Comparison of ENCODE assay signal across 23 cellular contexts in genomic region chr3:120604382-120604781, GRCh38.
"Had no signal": no experiment of that assay in that cellular context is flagged by ENCODE, and none has a peak within 500 bp of the region (broad histone marks: within the 10 kb centered on the region; RNA-seq: fewer than 3 reads in every experiment).

No MANE protein-coding gene starts in this region.

- H3K27me3 Mint-ChIP-seq: activated CD4-positive, alpha-beta T cell treated with anti-CD3 and anti-CD28 coated beads, Interleukin-2, amount 10 ng/mL, durations not matched to agents 7 days and 5 days; activated naive CD4-positive, alpha-beta T cell treated with anti-CD3 and anti-CD28 coated beads, Interleukin-2, amount 50 U/mL, for 24 hours; dendritic cell treated with granulocyte-macrophage colony-stimulating factor and Interleukin-4, amounts not matched to agents 40 ng/mL and 50 ng/mL, for 4 days; stimulated activated naive CD8-positive, alpha-beta T cell treated with anti-CD3 and anti-CD28 coated beads, Interleukin-15, Interleukin-2, amounts not matched to agents 100 ng/mL and 50 ng/mL, for 24 hours had no signal

- DNase-seq: activated CD4-positive, alpha-beta T cell treated with anti-CD3 and anti-CD28 coated beads, Interleukin-2, amount 10 ng/mL, durations not matched to agents 7 days and 5 days; activated CD4-positive, CD25-positive, alpha-beta regulatory T cell treated with anti-CD3 and anti-CD28 coated beads, Interleukin-2, amount 50 U/mL, for 72 hours; activated gamma-delta T cell treated with Interleukin-2 at 50 U/mL for 16 hours; activated T-cell treated with anti-CD3 and anti-CD28 coated beads, Interleukin-2, amount 50 U/mL, for 1 hour; anterior cingulate cortex; body of pancreas; caudate nucleus; effector CD8-positive, alpha-beta T cell; erythroblast; heart right ventricle; islet precursor cell; left cardiac atrium; naive B cell; psoas muscle; stimulated activated CD4-positive, alpha-beta T cell treated with anti-CD3 and anti-CD28 coated beads, Interleukin-4, amount 100 ng/mL, for 24 hours had no signal

- H3K27me3 ChIP-seq: body of pancreas, heart right ventricle, right atrium auricular region, tibial nerve had no signal

- H3K9me3 Mint-ChIP-seq: activated CD4-positive, alpha-beta T cell treated with anti-CD3 and anti-CD28 coated beads, Interleukin-2, amount 10 ng/mL, durations not matched to agents 7 days and 5 days; activated naive CD4-positive, alpha-beta T cell treated with anti-CD3 and anti-CD28 coated beads, Interleukin-2, amount 50 U/mL, for 24 hours; dendritic cell treated with granulocyte-macrophage colony-stimulating factor and Interleukin-4, amounts not matched to agents 40 ng/mL and 50 ng/mL, for 4 days; stimulated activated naive CD8-positive, alpha-beta T cell treated with anti-CD3 and anti-CD28 coated beads, Interleukin-15, Interleukin-2, amounts not matched to agents 100 ng/mL and 50 ng/mL, for 24 hours; T-helper 2 cell treated with Interferon-gamma antibody and Interleukin-4, amounts not matched to agents 5 μg/mL and 100 μg/mL, for 36 hours had no signal

- H3K4me3 ChIP-seq: body of pancreas, heart right ventricle, lung, psoas muscle, right atrium auricular region, tibial nerve had no signal

- H3K4me3 Mint-ChIP-seq: activated CD4-positive, alpha-beta T cell treated with anti-CD3 and anti-CD28 coated beads, Interleukin-2, amount 10 ng/mL, durations not matched to agents 7 days and 5 days; activated naive CD4-positive, alpha-beta T cell treated with anti-CD3 and anti-CD28 coated beads, Interleukin-2, amount 50 U/mL, for 24 hours; dendritic cell treated with granulocyte-macrophage colony-stimulating factor and Interleukin-4, amounts not matched to agents 40 ng/mL and 50 ng/mL, for 4 days; naive B cell; stimulated activated naive CD8-positive, alpha-beta T cell treated with anti-CD3 and anti-CD28 coated beads, Interleukin-15, Interleukin-2, amounts not matched to agents 100 ng/mL and 50 ng/mL, for 24 hours; T-helper 2 cell treated with Interferon-gamma antibody and Interleukin-4, amounts not matched to agents 5 μg/mL and 100 μg/mL, for 36 hours had no signal

- ATAC-seq: body of pancreas had no signal

- H3K27ac ChIP-seq: body of pancreas, psoas muscle, right atrium auricular region, tibial nerve, VCaP had no signal

- H3K27ac Mint-ChIP-seq: activated CD4-positive, alpha-beta T cell treated with anti-CD3 and anti-CD28 coated beads, Interleukin-2, amount 10 ng/mL, durations not matched to agents 7 days and 5 days; activated naive CD4-positive, alpha-beta T cell treated with anti-CD3 and anti-CD28 coated beads, Interleukin-2, amount 50 U/mL, for 24 hours; dendritic cell treated with granulocyte-macrophage colony-stimulating factor and Interleukin-4, amounts not matched to agents 40 ng/mL and 50 ng/mL, for 4 days; naive B cell; stimulated activated naive CD8-positive, alpha-beta T cell treated with anti-CD3 and anti-CD28 coated beads, Interleukin-15, Interleukin-2, amounts not matched to agents 100 ng/mL and 50 ng/mL, for 24 hours; T-helper 2 cell treated with Interferon-gamma antibody and Interleukin-4, amounts not matched to agents 5 μg/mL and 100 μg/mL, for 36 hours had no signal

- H3K9me3 ChIP-seq: body of pancreas, heart right ventricle, psoas muscle, right atrium auricular region, tibial nerve had no signal
